ENCODE assay signal across 1 cellular context in the genomic region with DNA sequence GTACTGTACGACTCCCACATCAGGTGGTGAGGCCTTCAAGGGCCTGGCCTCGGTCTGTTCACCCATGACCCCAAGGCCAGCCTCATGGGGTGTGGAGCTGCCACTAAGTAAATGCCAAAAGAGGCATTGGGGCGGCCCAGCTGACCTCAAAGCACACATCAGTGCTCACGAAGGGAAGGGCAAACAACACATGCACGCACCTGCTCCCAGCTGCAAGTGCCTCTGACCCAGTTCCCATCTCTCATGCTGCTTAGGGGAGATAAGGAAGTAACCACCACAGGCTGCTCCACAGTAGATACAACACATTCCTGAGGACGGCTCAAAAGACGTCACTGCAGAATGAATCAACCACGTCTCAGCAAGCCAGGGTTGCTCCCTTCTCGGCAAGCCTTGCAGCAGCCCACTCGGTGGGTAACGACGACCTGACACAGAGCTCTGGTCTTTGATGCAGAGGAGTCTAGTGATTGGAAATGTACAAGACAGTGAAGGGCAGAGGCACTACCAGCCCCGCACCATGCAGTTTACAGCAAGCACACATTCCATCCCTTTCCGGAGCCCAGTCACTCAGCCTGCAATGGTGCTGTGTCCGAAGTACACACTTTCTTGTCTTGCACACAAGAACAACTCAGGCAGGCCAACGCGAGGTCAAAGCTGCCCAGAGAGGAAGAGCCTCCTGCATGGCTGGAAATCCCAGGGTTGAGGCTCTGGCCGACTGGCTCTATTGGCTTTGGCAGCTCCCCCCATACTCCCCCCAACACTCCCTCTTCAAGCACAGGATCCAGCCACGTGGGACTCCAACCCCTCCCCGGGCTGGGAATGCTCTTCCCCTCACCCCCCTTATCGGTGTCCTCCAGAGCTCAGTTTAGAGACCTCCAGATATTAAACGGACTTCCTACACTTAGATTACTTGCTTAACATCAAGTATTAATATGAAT.
TF ChIP-seq lines count a peak whose summit lies in the region.

No MANE protein-coding gene starts in this region.

TF ChIP-seq in IMR-90, 13 proteins besides CTCF, POLR2A, EP300 and RAD21 (continued from another document):
- TF ChIP-seq, protein P1, sequence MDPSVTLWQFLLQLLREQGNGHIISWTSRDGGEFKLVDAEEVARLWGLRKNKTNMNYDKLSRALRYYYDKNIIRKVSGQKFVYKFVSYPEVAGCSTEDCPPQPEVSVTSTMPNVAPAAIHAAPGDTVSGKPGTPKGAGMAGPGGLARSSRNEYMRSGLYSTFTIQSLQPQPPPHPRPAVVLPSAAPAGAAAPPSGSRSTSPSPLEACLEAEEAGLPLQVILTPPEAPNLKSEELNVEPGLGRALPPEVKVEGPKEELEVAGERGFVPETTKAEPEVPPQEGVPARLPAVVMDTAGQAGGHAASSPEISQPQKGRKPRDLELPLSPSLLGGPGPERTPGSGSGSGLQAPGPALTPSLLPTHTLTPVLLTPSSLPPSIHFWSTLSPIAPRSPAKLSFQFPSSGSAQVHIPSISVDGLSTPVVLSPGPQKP (IDR thresholded peaks at IDR 0.05; ENCODE audit: borderline replicate concordance, low read depth, low read length), result no peak
- TF ChIP-seq NFE2L2 (IDR thresholded peaks at IDR 0.05; ENCODE audit: low read depth, low read length) (peak; percentile 25; the same call in 1 of the 2 replicates), CHD1 (IDR thresholded peaks at IDR 0.05; ENCODE audit: low read depth, low read length) (peak; percentile 62; the same call in 1 of the 2 replicates), BHLHE40 (IDR thresholded peaks at IDR 0.05; ENCODE audit: low read depth, low read length) (peak; percentile 82), RCOR1 (IDR thresholded peaks at IDR 0.05; ENCODE audit: insufficient replicate concordance, low read length) (peak; percentile 100), MXI1 (IDR thresholded peaks at IDR 0.05; ENCODE audit: borderline replicate concordance, low read depth, low read length) (0 out of 2 replicates have a peak, but pooled peaks have one; percentile 56), SMC3 (IDR thresholded peaks at IDR 0.05; ENCODE audit: low read depth, low read length) (0 out of 2 replicates have a peak, but pooled peaks have one; percentile 14), CEBPB (IDR thresholded peaks at IDR 0.05; ENCODE audit: low read depth, low read length) (peak; percentile 77)
- TF ChIP-seq, protein P2, sequence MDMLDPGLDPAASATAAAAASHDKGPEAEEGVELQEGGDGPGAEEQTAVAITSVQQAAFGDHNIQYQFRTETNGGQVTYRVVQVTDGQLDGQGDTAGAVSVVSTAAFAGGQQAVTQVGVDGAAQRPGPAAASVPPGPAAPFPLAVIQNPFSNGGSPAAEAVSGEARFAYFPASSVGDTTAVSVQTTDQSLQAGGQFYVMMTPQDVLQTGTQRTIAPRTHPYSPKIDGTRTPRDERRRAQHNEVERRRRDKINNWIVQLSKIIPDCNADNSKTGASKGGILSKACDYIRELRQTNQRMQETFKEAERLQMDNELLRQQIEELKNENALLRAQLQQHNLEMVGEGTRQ (IDR thresholded peaks at IDR 0.05; ENCODE audit: low read depth, low read length), result no peak
